ENCODE assay signal across 4 cellular contexts in genomic region chr12:18658179-18658578, GRCh38.
"Had no signal": no experiment of that assay in that cellular context is flagged by ENCODE, and none has a peak within 500 bp of the region (broad histone marks: within the 10 kb centered on the region; RNA-seq: fewer than 3 reads in every experiment).

No MANE protein-coding gene starts in this region.

- H3K27ac Mint-ChIP-seq: GM23338, H9 had no signal

- DNase-seq: H9, HCEC 1CT had no signal

- H3K4me3 ChIP-seq: GM23338, K562 had no signal

- H3K4me3 Mint-ChIP-seq: GM23338, H9 had no signal

- H3K4me2 ChIP-seq: GM23338 had no signal

- H3K9me3 Mint-ChIP-seq: GM23338 had no signal
